ENCODE assay signal across 3 cellular contexts in genomic region chr1:16511926-16512325, GRCh38. TPM values are rescaled to one million over a fixed set of nuclear protein-coding genes. Genes with fewer than 3 reads are reported as not detected.
"Had no signal": no experiment of that assay in that cellular context is flagged by ENCODE, and none has a peak within 500 bp of the region (broad histone marks: within the 10 kb centered on the region; RNA-seq: fewer than 3 reads in every experiment).

No MANE protein-coding gene starts in this region.

RNA-seq across cellular contexts. Expression of gene RNU1-1, which starts 2.2 kb away (rescaled TPM):
- polyA plus RNA-seq: stomach, thymus, urinary bladder had no signal
